Comparison of ENCODE assay signal across 20 cellular contexts in genomic region chr1:201406831-201407406, GRCh38. TPM values are rescaled to one million over a fixed set of nuclear protein-coding genes. Genes with fewer than 3 reads are reported as not detected.
A peak's percentile ranks its signal among the peaks of the same experiment; 100 is the strongest.
DNase-seq lines count a peak whose midpoint lies in the region; ATAC-seq and TF ChIP-seq lines count a peak whose summit lies in the region.
"Had no signal": no experiment of that assay in that cellular context is flagged by ENCODE, and none has a peak within 500 bp of the region (broad histone marks: within the 10 kb centered on the region; RNA-seq: fewer than 3 reads in every experiment).

No MANE protein-coding gene starts in this region.

- CTCF ChIA-PET in mammary epithelial cell (lab: Charles Lee; ENCODE audit: low non-redundant PET): interaction anchor here (0.7 kb wide), 1 partner anchor 34 kb away, joined by 3 read pairs; no protein-coding TSS in a partner anchor
- CTCF ChIA-PET in MCF 10A (lab: Yijun Ruan, JAX): interaction anchor here (0.6 to 16.7 kb wide), 32 partner anchors 14 to 958 kb away, joined by 3 to 539 read pairs (median 4); partner anchors contain the start of genes CSRP1 and TNNI1

- BruUV-seq in mammary epithelial cell (replicated peaks; lab: Mats Ljungman, UMichigan): no TSS peak
- no TSS peak for BruUV-seq in MCF 10A (replicated peaks; lab: Mats Ljungman, UMichigan)

- peak; percentile 66 for DNase-seq in mammary epithelial cell
- DNase-seq in MCF 10A (ENCODE audit: unreplicated experiment): no peak
- DNase-seq in HT-29 (ENCODE audit: low spot score): peak; percentile 16
- DNase-seq in glomerular visceral epithelial cell (ENCODE audit: extremely low spot score): peak; percentile 94
- DNase-seq in stimulated activated naive B cell treated with anti-CD40 and anti-IgM and Interleukin-4, amounts not matched to agents 10 μg/mL and 1 μg/mL and 100 μg/mL, for 72 hours: peak; percentile 5
- DNase-seq in activated naive CD4-positive, alpha-beta T cell treated with anti-CD3 and anti-CD28 coated beads, Interleukin-2, amount 50 U/mL, for 72 hours (ENCODE audit: low spot score in 2 of 2): no peak
- DNase-seq in hypothalamus (lab: John Stamatoyannopoulos, UW): no peak
- no peak for DNase-seq in foreskin fibroblast
- DNase-seq: 8988T; activated naive CD4-positive, alpha-beta T cell treated with anti-CD3 and anti-CD28 coated beads for 36 hours; dermis blood vessel endothelial cell; lower lobe of right lung; SIG-M5; stimulated activated CD4-positive, alpha-beta T cell treated with anti-CD3 and anti-CD28 coated beads, Interleukin-2, amount 100 ng/mL, for 48 hours; tibial artery had no signal

- intact Hi-C loops in mammary epithelial cell (cut with micrococcal nuclease) (no loop called here), MCF 10A (cut with micrococcal nuclease) (no loop called here)

- POLR2A ChIA-PET in MCF 10A (lab: Yijun Ruan, JAX): interaction anchor here (1.0 to 1.1 kb wide), 2 partner anchors 10 to 21 kb away, joined by 3 read pairs; no protein-coding TSS in a partner anchor

- no peaks in the 10 kb centered on the region for H3K36me3 Mint-ChIP-seq in MCF 10A (ENCODE audit: insufficient read depth, unreplicated experiment)
- H3K36me3 Mint-ChIP-seq in stimulated activated naive B cell treated with anti-CD40 and anti-IgM and Interleukin-4, amounts not matched to agents 10 μg/mL and 1 μg/mL and 100 μg/mL, for 72 hours: no peaks in the 10 kb centered on the region
- no peaks in the 10 kb centered on the region for H3K36me3 Mint-ChIP-seq in activated naive CD4-positive, alpha-beta T cell treated with anti-CD3 and anti-CD28 coated beads, Interleukin-2, amount 50 U/mL, for 72 hours
- H3K36me3 Mint-ChIP-seq: CD14-positive monocyte, IgD-negative memory B cell had no signal

- H3K4me3 ChIP-seq in mammary epithelial cell (replicated peaks in 1 of 3; ENCODE audit: insufficient read depth in 1 of 3, low read depth in 2 of 3, low read length in 3 of 3): no peak overlapping the region
- H3K4me3 ChIP-seq in foreskin fibroblast (ENCODE audit: low read depth in 1 of 2, low read length in 2 of 2): no peak overlapping the region
- H3K4me3 ChIP-seq: lower lobe of right lung, tibial artery had no signal

- dilution Hi-C loops in mammary epithelial cell (cut with HindIII; ENCODE audit: low sequenced_read_pairs): no loop called here

- H3K27ac Mint-ChIP-seq in MCF 10A (ENCODE audit: low read depth, unreplicated experiment): no peak overlapping the region
- peak overlapping the region; percentile 79 for H3K27ac Mint-ChIP-seq in stimulated activated naive B cell treated with anti-CD40 and anti-IgM and Interleukin-4, amounts not matched to agents 10 μg/mL and 1 μg/mL and 100 μg/mL, for 72 hours
- H3K27ac Mint-ChIP-seq in activated naive CD4-positive, alpha-beta T cell treated with anti-CD3 and anti-CD28 coated beads, Interleukin-2, amount 50 U/mL, for 72 hours: peak overlapping the region in 1 of 2 donors; percentile 7
- H3K27ac Mint-ChIP-seq: activated naive CD4-positive, alpha-beta T cell treated with anti-CD3 and anti-CD28 coated beads for 36 hours; IgD-negative memory B cell; nephron; T-helper 2 cell treated with Interferon-gamma antibody and Interleukin-4, amounts not matched to agents 5 μg/mL and 100 μg/mL, for 36 hours had no signal

- H3K4me3 Mint-ChIP-seq in MCF 10A (ENCODE audit: unreplicated experiment): no peak overlapping the region
- no peak overlapping the region for H3K4me3 Mint-ChIP-seq in stimulated activated naive B cell treated with anti-CD40 and anti-IgM and Interleukin-4, amounts not matched to agents 10 μg/mL and 1 μg/mL and 100 μg/mL, for 72 hours
- H3K4me3 Mint-ChIP-seq: activated naive CD4-positive, alpha-beta T cell treated with anti-CD3 and anti-CD28 coated beads for 36 hours; CD14-positive monocyte; IgD-negative memory B cell; nephron; T-helper 2 cell treated with Interferon-gamma antibody and Interleukin-4, amounts not matched to agents 5 μg/mL and 100 μg/mL, for 36 hours had no signal

- no peaks in the 10 kb centered on the region for H3K9me3 ChIP-seq in mammary epithelial cell (replicated peaks; ENCODE audit: insufficient read depth, low read length)
- H3K9me3 ChIP-seq: lower lobe of right lung, tibial artery had no signal

- no peaks in the 10 kb centered on the region for H4K20me1 ChIP-seq in mammary epithelial cell (ENCODE audit: insufficient read depth, low read length)

- H3K9ac ChIP-seq in mammary epithelial cell (ENCODE audit: insufficient read depth, low read length): no peak overlapping the region

- H3K27me3 Mint-ChIP-seq in MCF 10A (ENCODE audit: insufficient read depth, unreplicated experiment): peaks cover 32% of the 10 kb centered on the region
- peaks cover 14 to 19% of the 10 kb centered on the region in 2 donors for H3K27me3 Mint-ChIP-seq in stimulated activated naive B cell treated with anti-CD40 and anti-IgM and Interleukin-4, amounts not matched to agents 10 μg/mL and 1 μg/mL and 100 μg/mL, for 72 hours

- no peaks in the 10 kb centered on the region for H3K79me2 ChIP-seq in mammary epithelial cell (ENCODE audit: insufficient read depth, low read length)

- H3K9me3 Mint-ChIP-seq in MCF 10A (ENCODE audit: unreplicated experiment): no peaks in the 10 kb centered on the region
- no peaks in the 10 kb centered on the region for H3K9me3 Mint-ChIP-seq in stimulated activated naive B cell treated with anti-CD40 and anti-IgM and Interleukin-4, amounts not matched to agents 10 μg/mL and 1 μg/mL and 100 μg/mL, for 72 hours
- H3K9me3 Mint-ChIP-seq in activated naive CD4-positive, alpha-beta T cell treated with anti-CD3 and anti-CD28 coated beads, Interleukin-2, amount 50 U/mL, for 72 hours: no peaks in the 10 kb centered on the region
- H3K9me3 Mint-ChIP-seq: activated naive CD4-positive, alpha-beta T cell treated with anti-CD3 and anti-CD28 coated beads for 36 hours; CD14-positive monocyte; IgD-negative memory B cell; nephron; T-helper 2 cell treated with Interferon-gamma antibody and Interleukin-4, amounts not matched to agents 5 μg/mL and 100 μg/mL, for 36 hours had no signal

- no peak overlapping the region for H2AFZ ChIP-seq in mammary epithelial cell (ENCODE audit: low read depth, low read length)

- no peaks in the 10 kb centered on the region for H3K4me1 ChIP-seq in mammary epithelial cell (ENCODE audit: insufficient read depth, low read length)
- H3K4me1 ChIP-seq: tibial artery had no signal

- ATAC-seq in stimulated activated naive B cell treated with anti-CD40 and anti-IgM and Interleukin-4, amounts not matched to agents 10 μg/mL and 1 μg/mL and 100 μg/mL, for 72 hours (replicated peaks): peak; percentile 43
- no peak for ATAC-seq in activated naive CD4-positive, alpha-beta T cell treated with anti-CD3 and anti-CD28 coated beads, Interleukin-2, amount 50 U/mL, for 72 hours
- ATAC-seq: lower lobe of right lung had no signal

- H3K27me3 ChIP-seq in mammary epithelial cell (ENCODE audit: insufficient read depth, low read length): no peaks in the 10 kb centered on the region

- H3K4me2 ChIP-seq in mammary epithelial cell (ENCODE audit: insufficient read depth, low read depth, low read length): no peak overlapping the region

- H3K27ac ChIP-seq in mammary epithelial cell (ENCODE audit: insufficient read depth, low read depth, low read length): no peak overlapping the region
- H3K27ac ChIP-seq: lower lobe of right lung, tibial artery had no signal

- H3K36me3 ChIP-seq in mammary epithelial cell (ENCODE audit: insufficient read depth, low read length): no peaks in the 10 kb centered on the region
- H3K36me3 ChIP-seq: lower lobe of right lung, tibial artery had no signal

- WGBS in mammary epithelial cell (ENCODE audit: low coverage, missing lambda C conversion rate): 81% methylated on average over 8 of the region's 8 CpGs

- in situ Hi-C loops in mammary epithelial cell (cut with MboI; ENCODE audit: low sequenced_read_pairs in 2 of 2): no loop called here

- TF ChIP-seq CTCF in mammary epithelial cell (conservative IDR thresholded peaks at IDR 0.05 in 1 of 2, IDR thresholded peaks at IDR 0.05 in 1 of 2; ENCODE audit: extremely low read depth in 1 of 2, insufficient read depth in 1 of 2, low read depth in 1 of 2, low read length in 2 of 2) (no peak), MCF 10A (IDR thresholded peaks at IDR 0.05; ENCODE audit: unreplicated experiment) (no peak), foreskin fibroblast (IDR thresholded peaks at IDR 0.05; ENCODE audit: low read depth, low read length) (no peak)

- H3K4me1 Mint-ChIP-seq in MCF 10A (ENCODE audit: insufficient read depth, unreplicated experiment): peaks cover 5% of the 10 kb centered on the region
- peaks cover 21 to 26% of the 10 kb centered on the region in 2 donors for H3K4me1 Mint-ChIP-seq in stimulated activated naive B cell treated with anti-CD40 and anti-IgM and Interleukin-4, amounts not matched to agents 10 μg/mL and 1 μg/mL and 100 μg/mL, for 72 hours

RNA-seq across cellular contexts. Expression of gene LAD1, which starts 7.8 kb away (rescaled TPM):
- total RNA-seq in mammary epithelial cell (100 to 1,000 TPM; 101 to 212 TPM), MCF 10A (2022) (21.4 and 40.9 TPM in 2 replicates)
- 71.7 TPM for polyA plus RNA-seq in mammary epithelial cell
- polyA minus RNA-seq in mammary epithelial cell: 91.3 TPM
- 216 and 238 TPM in 2 replicates for total RNA-seq in HT-29 (2014; rRNA removed; shearing (Covaris generic))
- total RNA-seq in activated naive CD4-positive, alpha-beta T cell treated with anti-CD3 and anti-CD28 coated beads, Interleukin-2, amount 50 U/mL, for 72 hours: not detected
- total RNA-seq: activated naive CD4-positive, alpha-beta T cell treated with anti-CD3 and anti-CD28 coated beads for 36 hours; H4 had no signal
- polyA plus RNA-seq: CD14-positive monocyte, IgD-negative memory B cell had no signal

RNA-seq across cellular contexts. Expression of gene TNNI1, which starts 14.6 kb away (rescaled TPM):
- not detected for total RNA-seq in mammary epithelial cell
- 0.07 TPM for polyA plus RNA-seq in mammary epithelial cell
- polyA minus RNA-seq in mammary epithelial cell: not detected
- 0.05 TPM in 1 of 2 replicates, not detected in the other for total RNA-seq in MCF 10A (2022)
- not detected in 2 replicates for total RNA-seq in HT-29 (2014; rRNA removed; shearing (Covaris generic))
- not detected for total RNA-seq in activated naive CD4-positive, alpha-beta T cell treated with anti-CD3 and anti-CD28 coated beads, Interleukin-2, amount 50 U/mL, for 72 hours
- total RNA-seq: activated naive CD4-positive, alpha-beta T cell treated with anti-CD3 and anti-CD28 coated beads for 36 hours; dermis blood vessel endothelial cell; H4 had no signal
- polyA plus RNA-seq: CD14-positive monocyte, IgD-negative memory B cell had no signal

RNA-seq across cellular contexts. Expression of gene TNNT2, which starts 29.4 kb away (rescaled TPM):
- 1 to 10 TPM in 1 of 2 donors, under 1 TPM in 1; 0.83 to 1.3 TPM for total RNA-seq in mammary epithelial cell
- 0.19 TPM for polyA plus RNA-seq in mammary epithelial cell
- not detected for polyA minus RNA-seq in mammary epithelial cell
- 0.37 and 0.61 TPM in 2 replicates for total RNA-seq in MCF 10A (2022)
- 0.13 and 0.46 TPM in 2 replicates for total RNA-seq in HT-29 (2014; rRNA removed; shearing (Covaris generic))
- not detected for total RNA-seq in activated naive CD4-positive, alpha-beta T cell treated with anti-CD3 and anti-CD28 coated beads, Interleukin-2, amount 50 U/mL, for 72 hours
- total RNA-seq: activated naive CD4-positive, alpha-beta T cell treated with anti-CD3 and anti-CD28 coated beads for 36 hours; dermis blood vessel endothelial cell; H4 had no signal
- polyA plus RNA-seq: CD14-positive monocyte, IgD-negative memory B cell had no signal

Comparison
In these comparisons a context has a peak if more than half of its experiments do, and no peak if none do; other contexts are left out.
1. DNase-seq: peak in mammary epithelial cell (single experiment), HT-29 (single experiment), glomerular visceral epithelial cell (single experiment) and stimulated activated naive B cell treated with anti-CD40 and anti-IgM and Interleukin-4, amounts not matched to agents 10 μg/mL and 1 μg/mL and 100 μg/mL, for 72 hours (single experiment); none in MCF 10A (single experiment), activated naive CD4-positive, alpha-beta T cell treated with anti-CD3 and anti-CD28 coated beads, Interleukin-2, amount 50 U/mL, for 72 hours (0 of 2), hypothalamus (0 of 51) and foreskin fibroblast (0 of 2).
2. ATAC-seq: peak in stimulated activated naive B cell treated with anti-CD40 and anti-IgM and Interleukin-4, amounts not matched to agents 10 μg/mL and 1 μg/mL and 100 μg/mL, for 72 hours (2 of 2); none in activated naive CD4-positive, alpha-beta T cell treated with anti-CD3 and anti-CD28 coated beads, Interleukin-2, amount 50 U/mL, for 72 hours (0 of 2).
3. RNA of gene LAD1, which starts 7.8 kb away (total RNA-seq): 216 to 238 TPM in HT-29, 101 to 212 TPM in mammary epithelial cell and 21.4 to 40.9 TPM in MCF 10A; not detected in activated naive CD4-positive, alpha-beta T cell treated with anti-CD3 and anti-CD28 coated beads, Interleukin-2, amount 50 U/mL, for 72 hours; every median in the first group is over 10 times any median in the second.